Comparison of ENCODE assay signal across 14 cellular contexts in the genomic region with DNA sequence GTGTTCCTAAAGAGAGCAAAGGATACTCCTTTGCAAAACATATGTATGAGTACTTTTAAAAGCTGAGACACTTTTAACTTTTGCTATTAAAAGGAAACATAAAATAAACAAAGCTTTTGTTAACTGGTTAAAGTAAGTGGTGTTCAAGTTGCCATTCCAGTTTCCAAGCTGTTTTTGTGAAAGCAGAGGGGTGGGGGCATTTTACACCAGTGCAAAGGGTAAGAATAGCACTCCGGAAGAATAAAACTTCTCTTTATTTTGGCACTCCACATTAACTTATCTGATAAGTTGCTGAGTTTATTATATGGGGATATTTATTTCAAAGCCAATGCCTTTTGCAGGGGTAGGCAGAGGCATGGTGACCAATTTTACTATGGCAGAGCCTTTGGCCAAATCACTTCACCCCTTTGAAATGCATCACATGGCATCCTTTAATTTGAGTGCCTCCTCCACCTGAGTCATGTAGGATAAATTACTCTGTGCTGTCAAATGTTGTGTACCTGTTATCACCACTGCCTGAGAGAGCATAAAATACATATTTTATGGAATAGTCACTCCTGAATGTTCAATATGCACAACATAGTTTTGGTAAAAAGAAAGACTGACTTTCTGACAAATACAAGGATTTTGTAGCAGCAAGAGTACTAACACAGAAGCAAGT.
DNase-seq lines count a peak whose midpoint lies in the region; FAIRE-seq and TF ChIP-seq lines count a peak whose summit lies in the region.
"Had no signal": no experiment of that assay in that cellular context is flagged by ENCODE, and none has a peak within 500 bp of the region (broad histone marks: within the 10 kb centered on the region; RNA-seq: fewer than 3 reads in every experiment).

No MANE protein-coding gene starts in this region.

- no peaks in the 10 kb centered on the region for H3K27me3 Mint-ChIP-seq in activated CD4-positive, alpha-beta T cell treated with anti-CD3 and anti-CD28 coated beads, Interleukin-2, amount 10 ng/mL, durations not matched to agents 24 days and 14 days
- H3K27me3 Mint-ChIP-seq in type B pancreatic cell: no peaks in the 10 kb centered on the region

- H3K4me1 Mint-ChIP-seq in activated CD4-positive, alpha-beta T cell treated with anti-CD3 and anti-CD28 coated beads, Interleukin-2, amount 10 ng/mL, durations not matched to agents 24 days and 14 days: peaks cover 74% of the 10 kb centered on the region
- H3K4me1 Mint-ChIP-seq in type B pancreatic cell (ENCODE audit: unreplicated experiment): peaks cover 59% of the 10 kb centered on the region

- H3K4me3 ChIP-seq in keratinocyte (ENCODE audit: control insufficient read depth in 2 of 3, extremely low read depth in 1 of 3, insufficient read depth in 2 of 3, low read depth in 1 of 3, low read length in 3 of 3) (no peak overlapping the region), H7 (ENCODE audit: insufficient read depth, low read depth, low read length) (no peak overlapping the region)
- H3K4me3 ChIP-seq: MG63, prostate gland had no signal

- no peaks in the 10 kb centered on the region for H3K27me3 ChIP-seq in keratinocyte (ENCODE audit: control insufficient read depth, extremely low read depth, insufficient read depth, low read length)
- H3K27me3 ChIP-seq in H7 (ENCODE audit: control insufficient read depth, insufficient read depth, low read length): no peaks in the 10 kb centered on the region
- H3K27me3 ChIP-seq: MG63 had no signal

- no peak overlapping the region for H3K4me3 Mint-ChIP-seq in activated CD4-positive, alpha-beta T cell treated with anti-CD3 and anti-CD28 coated beads, Interleukin-2, amount 10 ng/mL, durations not matched to agents 24 days and 14 days
- peak overlapping the region; percentile 14 for H3K4me3 Mint-ChIP-seq in type B pancreatic cell

- intact Hi-C loops in activated CD4-positive, alpha-beta T cell treated with anti-CD3 and anti-CD28 coated beads, Interleukin-2, amount 10 ng/mL, durations not matched to agents 24 days and 14 days (cut with micrococcal nuclease): loop anchor here (2.0 to 10.0 kb wide), 3 partner anchors 29 to 381 kb away; no protein-coding TSS in a partner anchor

- peaks cover 2% of the 10 kb centered on the region for H3K36me3 Mint-ChIP-seq in activated CD4-positive, alpha-beta T cell treated with anti-CD3 and anti-CD28 coated beads, Interleukin-2, amount 10 ng/mL, durations not matched to agents 24 days and 14 days (ENCODE audit: low read depth)
- no peaks in the 10 kb centered on the region for H3K36me3 Mint-ChIP-seq in type B pancreatic cell

- H3K9me3 Mint-ChIP-seq in activated CD4-positive, alpha-beta T cell treated with anti-CD3 and anti-CD28 coated beads, Interleukin-2, amount 10 ng/mL, durations not matched to agents 24 days and 14 days: no peaks in the 10 kb centered on the region
- H3K9me3 Mint-ChIP-seq in type B pancreatic cell: no peaks in the 10 kb centered on the region
- H3K9me3 Mint-ChIP-seq: T-helper 1 cell treated with Interleukin-12 subunit alpha and Interleukin-12 subunit beta and Interleukin-4 antibody, amounts not matched to agents 30 μg/mL and 1 μg/mL, for 36 hours had no signal

- no peak overlapping the region for H3K9ac ChIP-seq in keratinocyte (ENCODE audit: control insufficient read depth, extremely low read depth, insufficient read depth, low read length)

- peak overlapping the region; percentile 10 for H3K27ac Mint-ChIP-seq in activated CD4-positive, alpha-beta T cell treated with anti-CD3 and anti-CD28 coated beads, Interleukin-2, amount 10 ng/mL, durations not matched to agents 24 days and 14 days
- H3K27ac Mint-ChIP-seq in type B pancreatic cell: peak overlapping the region; percentile 39

- no peak for DNase-seq in activated CD4-positive, alpha-beta T cell treated with anti-CD3 and anti-CD28 coated beads, Interleukin-2, amount 10 ng/mL, durations not matched to agents 24 days and 14 days
- DNase-seq in activated CD4-positive, alpha-beta T cell treated with anti-CD3 and anti-CD28 coated beads for 4 hours: no peak
- DNase-seq in RKO (ENCODE audit: low spot score) (peak; percentile 11), keratinocyte (ENCODE audit: low read depth, low spot score) (no peak), type B pancreatic cell (ENCODE audit: extremely low spot score, unreplicated experiment) (no peak), SK-N-DZ (ENCODE audit: low spot score) (no peak), H7 (no peak), urothelium cell line (ENCODE audit: low spot score) (no peak)
- DNase-seq: GDM1, NCI-H1930 had no signal

- dilution Hi-C loops in keratinocyte (cut with MboI; ENCODE audit: extremely low pct_ligation_motif_present, low sequenced_read_pairs): loop anchor here (10.0 kb wide), 1 partner anchor 45 kb away; no protein-coding TSS in a partner anchor

- no peaks in the 10 kb centered on the region for H3K9me1 ChIP-seq in keratinocyte (ENCODE audit: control insufficient read depth, extremely low read depth, insufficient read depth, low read length)

- no peak for TF ChIP-seq CTCF in keratinocyte (optimal IDR thresholded peaks at IDR 0.05 in 1 of 3, IDR thresholded peaks at IDR 0.05 in 1 of 3, conservative IDR thresholded peaks at IDR 0.05 in 1 of 3; ENCODE audit: extremely low read depth in 1 of 3, insufficient read depth in 2 of 3, low read length in 3 of 3)
- no peak for TF ChIP-seq CTCF in type B pancreatic cell (conservative IDR thresholded peaks at IDR 0.05)

- peaks cover 21% of the 10 kb centered on the region for H3K4me1 ChIP-seq in keratinocyte (ENCODE audit: control insufficient read depth, extremely low read depth, insufficient read depth, low read length)

- H3K36me3 ChIP-seq in keratinocyte (ENCODE audit: control insufficient read depth in 2 of 2, extremely low read depth in 1 of 2, insufficient read depth in 2 of 2, low read length in 2 of 2): no peaks in the 10 kb centered on the region
- no peaks in the 10 kb centered on the region for H3K36me3 ChIP-seq in H7 (replicated peaks; ENCODE audit: control insufficient read depth, insufficient read depth, low read length)
- H3K36me3 ChIP-seq: MG63, prostate gland had no signal

- H4K20me1 ChIP-seq in keratinocyte (ENCODE audit: control insufficient read depth, extremely low read depth, insufficient read depth, low read length): no peaks in the 10 kb centered on the region

- H3K79me2 ChIP-seq in keratinocyte (ENCODE audit: control insufficient read depth, insufficient read depth, low read length): no peaks in the 10 kb centered on the region

- H3K27ac ChIP-seq in keratinocyte (ENCODE audit: control insufficient read depth, insufficient read depth, low read length): peak overlapping the region; percentile 49
- H3K27ac ChIP-seq: prostate gland had no signal

- no peak overlapping the region for H3K4me2 ChIP-seq in keratinocyte (ENCODE audit: control insufficient read depth, extremely low read depth, insufficient read depth, low read depth, low read length)

- H2AFZ ChIP-seq in keratinocyte (ENCODE audit: control insufficient read depth, low read length): no peak overlapping the region

- H3K9me3 ChIP-seq in keratinocyte (ENCODE audit: control insufficient read depth, low read depth, low read length): no peaks in the 10 kb centered on the region
- H3K9me3 ChIP-seq: MG63, prostate gland had no signal

- FAIRE-seq in keratinocyte (lab: Jason Lieb, UNC) (peak; percentile 56), urothelium cell line (lab: Jason Lieb, UNC) (no peak)
- FAIRE-seq: islet of Langerhans had no signal
